ENCODE assay signal across 8 cellular contexts in genomic region chr2:83808878-83809277, GRCh38.
"Had no signal": no experiment of that assay in that cellular context is flagged by ENCODE, and none has a peak within 500 bp of the region (broad histone marks: within the 10 kb centered on the region; RNA-seq: fewer than 3 reads in every experiment).

No MANE protein-coding gene starts in this region.

- ATAC-seq: GM12878 had no signal

- H3K4me3 ChIP-seq: GM12878 had no signal

- DNase-seq: GDM1, GF-D8 had no signal

- FAIRE-seq: G401.6, GM12878, GM12891, GM12892, GM18507, GM19239 had no signal
